22 cellular contexts compared by ENCODE assay signal in the genomic region with DNA sequence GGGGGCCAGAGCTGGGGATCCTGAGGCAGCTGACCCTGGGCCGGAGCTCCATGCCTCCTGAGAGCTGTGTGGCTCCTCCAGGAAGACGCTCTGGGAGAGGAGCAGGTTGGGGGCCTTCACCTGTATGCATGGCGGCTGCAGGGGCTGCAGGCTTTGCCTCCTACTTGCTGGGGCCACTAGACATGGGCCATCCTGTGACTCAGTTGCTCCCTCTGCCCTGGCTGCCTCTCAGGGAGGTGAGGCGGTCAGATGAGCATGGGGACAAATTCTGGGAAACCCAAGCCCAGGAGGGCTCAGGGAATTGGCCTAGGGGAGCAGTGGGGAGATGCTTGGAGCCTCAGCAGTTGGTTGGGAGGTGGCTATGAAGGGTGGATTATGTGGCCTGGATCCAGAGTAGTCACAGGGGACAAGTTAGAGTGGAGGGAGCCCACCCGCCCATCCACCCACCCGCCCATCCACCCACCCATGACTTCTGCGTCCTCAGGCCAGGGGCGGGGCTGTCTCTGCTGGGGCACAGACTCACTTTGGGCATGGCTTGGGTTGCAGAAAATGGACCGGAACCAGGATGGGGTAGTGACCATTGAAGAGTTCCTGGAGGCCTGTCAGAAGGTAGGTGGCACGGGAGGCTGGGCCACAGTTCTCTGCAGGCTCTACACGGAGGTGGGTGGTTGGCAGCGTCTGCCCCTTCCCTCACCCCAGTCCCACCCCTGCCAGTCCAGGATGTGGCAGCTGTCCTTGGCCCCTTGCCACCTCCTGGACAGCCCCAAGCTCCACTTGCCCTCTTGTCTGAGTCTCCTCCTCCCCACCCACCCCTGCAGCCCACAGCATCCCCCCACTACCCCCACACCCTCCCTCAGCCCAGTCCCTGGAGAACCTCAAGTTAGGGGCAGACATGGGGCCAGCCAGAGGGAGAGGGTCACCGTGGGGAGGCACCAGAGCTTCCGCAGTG. TPM values are rescaled to one million over a fixed set of nuclear protein-coding genes. Genes with fewer than 3 reads are reported as not detected.
DNase-seq lines count a peak whose midpoint lies in the region; ATAC-seq, FAIRE-seq and TF ChIP-seq lines count a peak whose summit lies in the region.
"Had no signal": no experiment of that assay in that cellular context is flagged by ENCODE, and none has a peak within 500 bp of the region (broad histone marks: within the 10 kb centered on the region; RNA-seq: fewer than 3 reads in every experiment).

No MANE protein-coding gene starts in this region.

- TF ChIP-seq CTCF in RWPE2 (IDR thresholded peaks at IDR 0.05; ENCODE audit: poor library complexity, severe bottlenecking) (no peak), neural crest cell (conservative IDR thresholded peaks at IDR 0.05) (no peak), thyroid gland (IDR thresholded peaks at IDR 0.05) (no peak), prostate gland (IDR thresholded peaks at IDR 0.05) (no peak), foreskin fibroblast (IDR thresholded peaks at IDR 0.05; ENCODE audit: low read depth, low read length) (no peak)

- H3K4me1 ChIP-seq in RWPE2 (ENCODE audit: insufficient read depth, poor library complexity, severe bottlenecking) (no peaks in the 10 kb centered on the region), thyroid gland (peaks cover 15 to 31% of the 10 kb centered on the region in 2 donors), prostate gland (replicated peaks) (no peaks in the 10 kb centered on the region)
- H3K4me1 ChIP-seq: Caco-2 had no signal

- intact Hi-C loops in thyroid gland (cut with DNase I) = no loop called here
- intact Hi-C loops in prostate gland (cut with DNase I) = no loop called here

- H3K4me3 ChIP-seq in RWPE2 (ENCODE audit: severe bottlenecking) = no peak overlapping the region
- H3K4me3 ChIP-seq in thyroid gland (replicated peaks in 1 of 3) = no peak overlapping the region
- H3K4me3 ChIP-seq in prostate gland = no peak overlapping the region
- no peak overlapping the region for H3K4me3 ChIP-seq in foreskin fibroblast (ENCODE audit: low read depth in 1 of 2, low read length in 2 of 2)
- H3K4me3 ChIP-seq: GM12878, K562, MG63 had no signal

- DNase-seq in HTR-8/SVneo (ENCODE audit: insufficient read length, low spot score) = no peak
- DNase-seq in RWPE2 (ENCODE audit: low spot score) = peak; percentile 35
- DNase-seq in neural crest cell (ENCODE audit: low read depth, low spot score) = no peak
- DNase-seq in thyroid gland = peak in 1 of 2 donors; percentile 29
- no peak for DNase-seq in prostate gland (ENCODE audit: low spot score)
- no peak for DNase-seq in foreskin fibroblast
- DNase-seq: Caco-2; CD4-positive, CD25-positive, alpha-beta regulatory T cell; DMS 273 treated with DMSO at 0.1 percent for 48 hours; DND-41; HFFc6; MG63; NCI-H1417; NCI-H187; NCI-H446; NCI-H526; SHP77 had no signal

- H3K27ac Mint-ChIP-seq in neural crest cell (ENCODE audit: unreplicated experiment) = peak overlapping the region; percentile 67
- H3K27ac Mint-ChIP-seq: CD4-positive, CD25-positive, alpha-beta regulatory T cell; H9; HFFc6 had no signal

- H3K36me3 ChIP-seq in RWPE2 (ENCODE audit: low read depth) = no peaks in the 10 kb centered on the region
- no peaks in the 10 kb centered on the region for H3K36me3 ChIP-seq in thyroid gland
- no peaks in the 10 kb centered on the region for H3K36me3 ChIP-seq in prostate gland
- H3K36me3 ChIP-seq: MG63 had no signal

- ATAC-seq in RWPE2 (ENCODE audit: low read depth) = no peak
- ATAC-seq in HG03521 (IDR thresholded peaks at IDR 0.05; ENCODE audit: unreplicated experiment) = no peak
- ATAC-seq: GM12878, K562 had no signal

- H3K27me3 ChIP-seq in RWPE2 (ENCODE audit: insufficient read depth, poor library complexity, severe bottlenecking) (no peaks in the 10 kb centered on the region), thyroid gland (no peaks in the 10 kb centered on the region), prostate gland (replicated peaks; ENCODE audit: insufficient read depth) (no peaks in the 10 kb centered on the region)
- H3K27me3 ChIP-seq: MG63 had no signal

- peak; percentile 26 for FAIRE-seq in HTR-8/SVneo (lab: Jason Lieb, UNC)
- FAIRE-seq: GM12878, HepG2, K562 had no signal

- H3K4me3 Mint-ChIP-seq in neural crest cell = no peak overlapping the region
- H3K4me3 Mint-ChIP-seq: CD4-positive, CD25-positive, alpha-beta regulatory T cell; H9; HFFc6 had no signal

- H3K9me3 ChIP-seq in RWPE2 (ENCODE audit: severe bottlenecking) (no peaks in the 10 kb centered on the region), thyroid gland (no peaks in the 10 kb centered on the region), prostate gland (no peaks in the 10 kb centered on the region)
- H3K9me3 ChIP-seq: Caco-2, MG63 had no signal

- 85 to 90% methylated on average over 6 to 13 of the region's 14 CpGs for WGBS in thyroid gland, 2 donors
- 86% methylated on average over 12 of the region's 14 CpGs for WGBS in prostate gland

- H3K27me3 Mint-ChIP-seq in neural crest cell (ENCODE audit: low read depth) = no peaks in the 10 kb centered on the region

- H3K36me3 Mint-ChIP-seq in neural crest cell (ENCODE audit: low read depth) = no peaks in the 10 kb centered on the region
- H3K36me3 Mint-ChIP-seq: CD4-positive, CD25-positive, alpha-beta regulatory T cell had no signal

- H3K4me1 Mint-ChIP-seq in neural crest cell = no peaks in the 10 kb centered on the region
- H3K4me1 Mint-ChIP-seq: CD4-positive, CD25-positive, alpha-beta regulatory T cell had no signal

- H3K9me3 Mint-ChIP-seq in neural crest cell = no peaks in the 10 kb centered on the region
- H3K9me3 Mint-ChIP-seq: CD4-positive, CD25-positive, alpha-beta regulatory T cell; H9; HFFc6 had no signal

- TF ChIP-seq POLR2A in thyroid gland (IDR thresholded peaks at IDR 0.05) (no peak), prostate gland (IDR thresholded peaks at IDR 0.05) (no peak)

- no peak overlapping the region for H3K27ac ChIP-seq in RWPE2 (ENCODE audit: poor library complexity, severe bottlenecking)
- H3K27ac ChIP-seq in thyroid gland = peak overlapping the region in 2 of 3 donors; percentile 46 to 91
- H3K27ac ChIP-seq in prostate gland = no peak overlapping the region

RNA-seq across cellular contexts. Expression of gene FAHD2A, which starts 19.5 kb away (rescaled TPM):
- 37.7 and 42.2 TPM in 2 replicates for total RNA-seq in neural crest cell
- 10 to 100 TPM; 39.2 to 90.2 (median 59.3) TPM for total RNA-seq in thyroid gland
- total RNA-seq in prostate gland = 10 to 100 TPM; 15.3 to 27.9 TPM

Comparison
In these comparisons a context has a peak if more than half of its experiments do, and no peak if none do; other contexts are left out.
1. H3K27ac ChIP-seq: peak in thyroid gland (2 of 3); none in RWPE2 (single experiment) and prostate gland (0 of 2).